Comparison of ENCODE assay signal across 9 cellular contexts in the genomic region with DNA sequence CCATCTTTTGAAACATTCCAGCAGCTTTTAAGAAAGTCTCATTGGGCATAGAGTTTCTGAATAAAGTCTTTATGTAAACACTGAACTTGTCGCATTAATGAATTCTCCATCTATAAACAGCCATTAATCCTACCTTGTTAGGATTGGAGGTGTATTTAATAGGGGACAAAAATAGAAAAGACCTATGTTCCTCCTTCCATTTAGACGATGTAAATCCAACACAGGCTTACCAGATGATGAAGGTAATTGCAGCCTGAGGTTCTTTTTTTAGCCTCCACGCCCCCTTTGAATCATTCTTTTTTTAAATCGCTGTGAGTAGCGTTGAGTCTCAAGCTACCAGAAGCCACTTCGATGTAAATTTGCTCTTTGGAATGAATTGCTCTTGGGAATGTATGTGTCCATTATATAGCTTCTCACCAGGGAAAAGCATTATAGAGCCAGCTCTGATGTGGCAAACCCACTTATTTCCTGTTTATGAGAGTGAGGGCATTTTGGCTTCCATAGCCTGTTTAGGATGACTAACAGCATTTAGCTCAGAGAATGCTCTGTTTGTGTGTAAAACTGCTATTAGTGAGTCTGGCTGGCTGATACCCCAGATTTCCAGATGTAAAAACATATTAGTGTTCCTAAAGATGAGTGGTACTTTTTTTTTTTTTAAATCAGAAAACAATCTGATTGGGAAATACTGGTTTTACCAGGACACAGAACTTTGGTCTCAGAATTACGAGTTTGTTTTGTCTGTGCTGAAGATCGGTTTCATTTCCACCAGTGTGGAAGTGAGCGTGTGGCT.
DNase-seq lines count a peak whose midpoint lies in the region; ATAC-seq and TF ChIP-seq lines count a peak whose summit lies in the region.
"Had no signal": no experiment of that assay in that cellular context is flagged by ENCODE, and none has a peak within 500 bp of the region (broad histone marks: within the 10 kb centered on the region; RNA-seq: fewer than 3 reads in every experiment).

No MANE protein-coding gene starts in this region.

- DNase-seq in GM23248 (peak; percentile 98), fibroblast of peridontal ligament (ENCODE audit: extremely low read depth) (peak; percentile 92), NCI-H146 treated with DMSO at 0.1 percent for 48 hours (lab: John Stamatoyannopoulos, UW; ENCODE audit: unreplicated experiment) (no peak)
- DNase-seq: erythroblast, SW 1271 had no signal

- no peaks in the 10 kb centered on the region for H3K9me3 ChIP-seq in GM23248 (ENCODE audit: low read depth)
- no peaks in the 10 kb centered on the region for H3K9me3 ChIP-seq in skeletal muscle satellite cell (replicated peaks; ENCODE audit: low read length)

- peak; percentile 86 for ATAC-seq in SK-N-SH treated with all-trans-retinoic acid at 6 μM for 48 hours
- no peak for ATAC-seq in HG02970 (IDR thresholded peaks at IDR 0.05; ENCODE audit: low FRiP score, unreplicated experiment)
- no peak for ATAC-seq in GM19395 (IDR thresholded peaks at IDR 0.05; ENCODE audit: unreplicated experiment)

- peaks cover 14% of the 10 kb centered on the region for H3K4me1 ChIP-seq in GM23248 (ENCODE audit: insufficient read depth)
- H3K4me1 ChIP-seq in skeletal muscle satellite cell (ENCODE audit: control insufficient read depth, insufficient read depth, low read length) = peaks cover 30% of the 10 kb centered on the region

- H3K9ac ChIP-seq in GM23248 (peak overlapping the region; percentile 74), skeletal muscle satellite cell (ENCODE audit: low read depth, low read length) (peak overlapping the region; percentile 55)

- no peaks in the 10 kb centered on the region for H4K20me1 ChIP-seq in GM23248 (ENCODE audit: insufficient read depth)

- H3K9me2 ChIP-seq in GM23248 (ENCODE audit: insufficient read depth) = no peaks in the 10 kb centered on the region

- 14 to 15% methylated on average over 9 of the region's 9 CpGs for WGBS in GM23248 (ENCODE audit: low coverage in 1 of 2, low lambda C conversion rate in 2 of 2, missing lambda C conversion rate in 2 of 2), 2 experiments

- H3K36me3 ChIP-seq in GM23248 (ENCODE audit: low read depth) = no peaks in the 10 kb centered on the region
- H3K36me3 ChIP-seq in skeletal muscle satellite cell (ENCODE audit: insufficient read depth, low read length) = no peaks in the 10 kb centered on the region

- peak overlapping the region; percentile 34 for H2AFZ ChIP-seq in GM23248

- peak overlapping the region; percentile 64 for H3K4me3 ChIP-seq in GM23248
- peak overlapping the region; percentile 32 for H3K4me3 ChIP-seq in skeletal muscle satellite cell (ENCODE audit: low read length)

- H3K4me2 ChIP-seq in GM23248 (ENCODE audit: unreplicated experiment) = peak overlapping the region; percentile 85
- H3K4me2 ChIP-seq in skeletal muscle satellite cell (ENCODE audit: low read length) = peak overlapping the region; percentile 64

- in situ Hi-C loops in GM23248 (cut with MboI) = no loop called here

- peaks cover 26% of the 10 kb centered on the region for H3F3A ChIP-seq in GM23248 (ENCODE audit: insufficient read depth)

- no peaks in the 10 kb centered on the region for H3K27me3 ChIP-seq in GM23248 (replicated peaks; ENCODE audit: insufficient read depth)
- H3K27me3 ChIP-seq in skeletal muscle satellite cell (ENCODE audit: control insufficient read depth, insufficient read depth, low read length) = no peaks in the 10 kb centered on the region

- no peaks in the 10 kb centered on the region for H3K79me2 ChIP-seq in GM23248 (ENCODE audit: insufficient read depth)

- H3K27ac ChIP-seq in GM23248 = peak overlapping the region; percentile 70

TF ChIP-seq in SK-N-SH treated with all-trans-retinoic acid at 6 μM for 48 hours, 23 proteins besides CTCF, POLR2A, EP300 and RAD21:
- no peak for TF ChIP-seq GLIS3 (CRISPR knock-in tag; IDR thresholded peaks at IDR 0.05)
- 0 out of 2 replicates have a peak, but pooled peaks have one; percentile 33 for TF ChIP-seq ZFP3 (CRISPR knock-in tag; IDR thresholded peaks at IDR 0.05)
- TF ChIP-seq ISL1 (CRISPR knock-in tag; IDR thresholded peaks at IDR 0.05) = peak; percentile 83
- TF ChIP-seq ZC3H10 (CRISPR knock-in tag; IDR thresholded peaks at IDR 0.05) = no peak
TF ChIP-seq in SK-N-SH treated with all-trans-retinoic acid at 6 μM for 48 hours: peak in this region for 2.
